ENCODE assay signal across 14 cellular contexts in the genomic region with DNA sequence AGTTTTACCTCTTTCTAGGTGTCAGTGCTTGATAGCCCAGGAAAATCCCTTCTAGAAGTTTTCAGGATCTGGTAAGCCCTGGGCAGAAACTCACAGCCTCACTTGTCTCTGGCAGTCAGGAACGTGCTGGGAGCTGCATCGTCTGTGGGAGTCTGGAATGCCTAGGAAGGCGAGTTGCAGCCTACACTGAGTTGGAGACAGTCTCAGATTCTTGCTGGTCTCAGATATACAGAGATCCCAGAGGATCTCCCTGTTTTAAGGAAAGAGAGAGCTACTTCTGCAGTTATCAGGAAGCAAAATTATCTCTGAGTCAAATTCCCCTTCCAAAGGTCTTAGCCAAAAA.
DNase-seq lines count a peak whose midpoint lies in the region; ATAC-seq, FAIRE-seq and TF ChIP-seq lines count a peak whose summit lies in the region.
"Had no signal": no experiment of that assay in that cellular context is flagged by ENCODE, and none has a peak within 500 bp of the region (broad histone marks: within the 10 kb centered on the region; RNA-seq: fewer than 3 reads in every experiment).

No MANE protein-coding gene starts in this region.

- CTCF ChIA-PET in OCI-LY7 (lab: Charles Lee; ENCODE audit: unreplicated experiment), result no interaction called here

- POLR2A ChIA-PET in OCI-LY7 (lab: Charles Lee), result interaction anchor here (0.6 to 1.3 kb wide), 2 partner anchors 42 to 722 kb away, joined by 4 to 7 read pairs; no protein-coding TSS in a partner anchor

- FAIRE-seq in urothelium cell line (lab: Jason Lieb, UNC), result no peak

- H3K4me1 ChIP-seq in OCI-LY7 (ENCODE audit: insufficient read depth, low read length, poor library complexity, severe bottlenecking), result no peaks in the 10 kb centered on the region

- no peaks in the 10 kb centered on the region for H3K9me2 ChIP-seq in OCI-LY7 (ENCODE audit: insufficient read depth, low read length)

- no peak overlapping the region for H3K4me2 ChIP-seq in OCI-LY7 (ENCODE audit: low read length)
- H3K4me2 ChIP-seq: KMS-11 had no signal

- DNase-seq in DMS53 (lab: John Stamatoyannopoulos, UW) (peak; percentile 53), DMS53 treated with DMSO at 0.1 percent for 48 hours (lab: John Stamatoyannopoulos, UW; ENCODE audit: unreplicated experiment) (no peak), dedifferentiated amniotic fluid mesenchymal stem cell (ENCODE audit: extremely low spot score) (peak; percentile 68), mesothelial cell of epicardium (ENCODE audit: low spot score in 2 of 2, unreplicated experiment in 2 of 2) (no peak), urothelium cell line (ENCODE audit: low spot score) (peak; percentile 55), HK-2 (ENCODE audit: unreplicated experiment) (no peak), OCI-LY7 (ENCODE audit: low spot score) (no peak)
- DNase-seq: activated CD4-positive, CD25-positive, alpha-beta regulatory T cell treated with anti-CD3 and anti-CD28 coated beads, Interleukin-2, amount 50 U/mL, for 72 hours; activated naive CD4-positive, alpha-beta T cell treated with anti-CD3 and anti-CD28 coated beads, Interleukin-2, amount 50 U/mL, for 16 hours; gastrocnemius medialis; naive B cell had no signal

- H3K36me3 Mint-ChIP-seq in mesothelial cell of epicardium, result peaks cover 2% of the 10 kb centered on the region
- H3K36me3 Mint-ChIP-seq: naive B cell had no signal

- H4K20me1 ChIP-seq in OCI-LY7 (ENCODE audit: insufficient read depth, low read length), result no peaks in the 10 kb centered on the region

- H3K27me3 Mint-ChIP-seq in mesothelial cell of epicardium (ENCODE audit: low read depth), result peaks cover under 1% of the 10 kb centered on the region
- H3K27me3 Mint-ChIP-seq: naive B cell had no signal

- TF ChIP-seq CTCF in mesothelial cell of epicardium (IDR thresholded peaks at IDR 0.05; ENCODE audit: unreplicated experiment) (no peak), OCI-LY7 (conservative IDR thresholded peaks at IDR 0.05; ENCODE audit: low read length) (no peak)

- no peak overlapping the region for H3K4me3 Mint-ChIP-seq in mesothelial cell of epicardium

- peak overlapping the region; percentile 92 for H3K27ac Mint-ChIP-seq in mesothelial cell of epicardium

- no peaks in the 10 kb centered on the region for H3K36me3 ChIP-seq in OCI-LY7 (ENCODE audit: insufficient read depth, low read length)
- H3K36me3 ChIP-seq: gastrocnemius medialis had no signal

- H3K9me3 Mint-ChIP-seq in mesothelial cell of epicardium, result peaks cover 3% of the 10 kb centered on the region

- intact Hi-C loops in OCI-LY7 (cut with micrococcal nuclease; ENCODE audit: unreplicated experiment), result no loop called here

- BruUV-seq in OCI-LY7 (replicated peaks; lab: Mats Ljungman, UMichigan), result no TSS peak

- H2AFZ ChIP-seq in OCI-LY7 (ENCODE audit: low read length), result no peak overlapping the region

- no peak overlapping the region for H3K4me3 ChIP-seq in OCI-LY7 (ENCODE audit: low read depth, low read length, poor library complexity, severe bottlenecking)
- H3K4me3 ChIP-seq: gastrocnemius medialis had no signal

- no peaks in the 10 kb centered on the region for H3K79me2 ChIP-seq in OCI-LY7 (ENCODE audit: insufficient read depth, low read depth, low read length)

- no peak for ATAC-seq in GM21367 (IDR thresholded peaks at IDR 0.05; ENCODE audit: unreplicated experiment)

- H3K9me3 ChIP-seq in OCI-LY7 (ENCODE audit: low read length), result no peaks in the 10 kb centered on the region
- H3K9me3 ChIP-seq: gastrocnemius medialis had no signal

- H3K4me1 Mint-ChIP-seq in mesothelial cell of epicardium, result peaks cover 97% of the 10 kb centered on the region
- H3K4me1 Mint-ChIP-seq: naive B cell had no signal

- no peak overlapping the region for H3K27ac ChIP-seq in OCI-LY7 (ENCODE audit: low read depth, low read length, poor library complexity, severe bottlenecking)
- H3K27ac ChIP-seq: 22Rv1, gastrocnemius medialis, KMS-11 had no signal

Comparison
In these comparisons a context has a peak if more than half of its experiments do, and no peak if none do; other contexts are left out.
1. DNase-seq: peak in DMS53 (single experiment), dedifferentiated amniotic fluid mesenchymal stem cell (single experiment) and urothelium cell line (single experiment); none in DMS53 treated with DMSO at 0.1 percent for 48 hours (single experiment), mesothelial cell of epicardium (0 of 2), HK-2 (single experiment) and OCI-LY7 (single experiment).